Comparison of ENCODE assay signal across 8 cellular contexts in genomic region chr2:189440644-189440946, GRCh38. TPM values are rescaled to one million over a fixed set of nuclear protein-coding genes. Genes with fewer than 3 reads are reported as not detected.
DNase-seq lines count a peak whose midpoint lies in the region; ATAC-seq and TF ChIP-seq lines count a peak whose summit lies in the region.

No MANE protein-coding gene starts in this region.

- H3K9me3 Mint-ChIP-seq in chondrocyte (ENCODE audit: low read depth) = no peaks in the 10 kb centered on the region

- H3K27ac Mint-ChIP-seq in chondrocyte (ENCODE audit: unreplicated experiment) = peak overlapping the region; percentile 100

- TF ChIP-seq CTCF in AG04449 (IDR thresholded peaks at IDR 0.05; ENCODE audit: insufficient read depth, low read length, missing control alignments) (no peak), chondrocyte (IDR thresholded peaks at IDR 0.05) (no peak), mucosa of descending colon (IDR thresholded peaks at IDR 0.05) (no peak)

- no peaks in the 10 kb centered on the region for H3K36me3 ChIP-seq in mucosa of descending colon (ENCODE audit: low read depth)

- peaks cover 13% of the 10 kb centered on the region for H3K4me1 ChIP-seq in mucosa of descending colon (ENCODE audit: low read depth)

- CTCF ChIA-PET in AG04449 (lab: Yijun Ruan, JAX) = interaction anchor here (0.9 to 1.5 kb wide), 4 partner anchors 10 to 1859 kb away, joined by 3 to 5 read pairs (median 4); no protein-coding TSS in a partner anchor
- CTCF ChIA-PET in HEK293T (lab: Yijun Ruan, JAX) = no interaction called here

- no peaks in the 10 kb centered on the region for H3K27me3 Mint-ChIP-seq in chondrocyte (ENCODE audit: low read depth)

- peak overlapping the region; percentile 99 for H3K4me3 Mint-ChIP-seq in chondrocyte (ENCODE audit: unreplicated experiment)

- no peak for DNase-seq in AG04449 (ENCODE audit: low read depth, low spot score)
- DNase-seq in chondrocyte (ENCODE audit: low spot score) = no peak
- DNase-seq in mucosa of descending colon = peak in 1 of 3 donors; percentile 56
- DNase-seq in GM19238 (ENCODE audit: insufficient read length, low spot score) = no peak
- DNase-seq in HEK293T (ENCODE audit: extremely low spot score) = no peak
- no peak for DNase-seq in erythroblast (lab: John Stamatoyannopoulos, UW)

- no peaks in the 10 kb centered on the region for H3K36me3 Mint-ChIP-seq in chondrocyte (ENCODE audit: low read depth)

- peak; percentile 28 for ATAC-seq in GM21360 (IDR thresholded peaks at IDR 0.05; ENCODE audit: unreplicated experiment)
- peak; percentile 14 for ATAC-seq in HG03565 (IDR thresholded peaks at IDR 0.05; ENCODE audit: unreplicated experiment)
- ATAC-seq in mucosa of descending colon = peak; percentile 43

- no peak for TF ChIP-seq POLR2A in erythroblast (IDR thresholded peaks at IDR 0.05; ENCODE audit: low read length)

- H3K4me3 ChIP-seq in AG04449 (ENCODE audit: low read depth, low read length) (peak overlapping the region; percentile 82), mucosa of descending colon (peak overlapping the region; percentile 47)

- H3K9me3 ChIP-seq in mucosa of descending colon = no peaks in the 10 kb centered on the region

- intact Hi-C loops in mucosa of descending colon (cut with DNase I, micrococcal nuclease) = no loop called here

- POLR2A ChIA-PET in AG04449 (lab: Yijun Ruan, JAX) = interaction anchor here (0.7 kb wide), 1 partner anchor 379 kb away, joined by 3 read pairs; no protein-coding TSS in a partner anchor
- POLR2A ChIA-PET in HEK293T (lab: Yijun Ruan, JAX) = interaction anchor here (0.8 to 1.1 kb wide), 6 partner anchors 13 to 1147 kb away, joined by 3 to 5 read pairs (median 3); partner anchors contain the start of gene SLC40A1

- H3K4me1 Mint-ChIP-seq in chondrocyte (ENCODE audit: low read depth) = peaks cover 17% of the 10 kb centered on the region

TF ChIP-seq in HEK293T, 16 proteins besides CTCF, POLR2A, EP300 and RAD21:
- no peak for TF ChIP-seq FOXA1 (IDR thresholded peaks at IDR 0.05)
- TF ChIP-seq NFRKB (IDR thresholded peaks at IDR 0.05) = no peak
- TF ChIP-seq HDGF (IDR thresholded peaks at IDR 0.05; ENCODE audit: borderline replicate concordance) = no peak
- TF ChIP-seq LEF1 (IDR thresholded peaks at IDR 0.05; ENCODE audit: borderline replicate concordance) = no peak

RNA-seq across cellular contexts. Expression of gene WDR75, which starts 0.7 kb away (rescaled TPM):
- 24.7 to 46.9 TPM (median 27.3 TPM) in 3 replicates for total RNA-seq in chondrocyte
- total RNA-seq in mucosa of descending colon = 10 to 100 TPM; 20.6 to 28.4 (median 24.6) TPM
